Comparison of ENCODE assay signal across 18 cellular contexts in the genomic region with DNA sequence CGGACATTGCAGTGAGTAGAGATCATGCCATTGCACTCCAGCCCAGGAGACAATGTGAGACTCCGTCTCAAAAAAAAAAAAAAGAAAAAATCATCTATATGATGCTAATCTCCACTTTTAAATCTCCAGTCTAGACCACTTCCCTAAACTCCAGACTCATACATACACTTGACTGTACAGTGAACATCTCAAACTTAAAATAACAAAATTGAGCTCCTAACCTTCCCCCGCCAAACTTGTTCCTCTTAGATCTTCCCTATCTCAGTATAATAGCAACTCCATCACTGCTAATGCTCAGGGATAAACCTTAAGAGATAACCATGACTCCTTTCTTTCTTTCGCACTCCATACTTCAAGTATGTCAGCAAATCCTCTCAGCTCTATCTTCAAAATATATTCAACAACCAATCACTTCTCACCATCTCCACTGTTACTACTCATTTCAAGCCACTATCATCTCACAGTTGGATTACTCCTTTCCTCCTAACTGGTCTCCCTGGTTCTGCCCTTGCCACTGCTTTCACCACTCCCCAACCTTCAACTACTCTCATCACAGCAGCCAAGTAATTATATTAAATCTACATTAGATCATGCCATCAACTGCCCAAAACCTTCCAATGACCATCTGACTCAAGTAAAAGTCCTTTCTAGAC. TPM values are rescaled to one million over a fixed set of nuclear protein-coding genes. Genes with fewer than 3 reads are reported as not detected.
DNase-seq lines count a peak whose midpoint lies in the region; ATAC-seq and TF ChIP-seq lines count a peak whose summit lies in the region.
"Had no signal": no experiment of that assay in that cellular context is flagged by ENCODE, and none has a peak within 500 bp of the region (broad histone marks: within the 10 kb centered on the region; RNA-seq: fewer than 3 reads in every experiment).

No MANE protein-coding gene starts in this region.

- intact Hi-C loops in activated CD8-positive, alpha-beta T cell treated with anti-CD3 and anti-CD28 coated beads for 36 hours (cut with micrococcal nuclease), result no loop called here

- no peaks in the 10 kb centered on the region for H3F3A ChIP-seq in smooth muscle cell (ENCODE audit: low read depth)
- H3F3A ChIP-seq in neural progenitor cell (ENCODE audit: low read depth), result no peaks in the 10 kb centered on the region

- no peaks in the 10 kb centered on the region for H3K27me3 Mint-ChIP-seq in activated T-cell treated with anti-CD3 and anti-CD28 coated beads, Interleukin-2, amount 50 U/mL, for 4 hours (ENCODE audit: low read depth)
- no peaks in the 10 kb centered on the region for H3K27me3 Mint-ChIP-seq in activated CD8-positive, alpha-beta T cell treated with anti-CD3 and anti-CD28 coated beads for 36 hours
- peaks cover 4% of the 10 kb centered on the region for H3K27me3 Mint-ChIP-seq in neural progenitor cell (ENCODE audit: insufficient read depth, low read depth)

- no peak overlapping the region for H3K4me3 Mint-ChIP-seq in activated T-cell treated with anti-CD3 and anti-CD28 coated beads, Interleukin-2, amount 50 U/mL, for 4 hours
- H3K4me3 Mint-ChIP-seq in activated CD8-positive, alpha-beta T cell treated with anti-CD3 and anti-CD28 coated beads for 36 hours, result no peak overlapping the region
- H3K4me3 Mint-ChIP-seq in neural progenitor cell, result no peak overlapping the region
- H3K4me3 Mint-ChIP-seq: activated naive CD4-positive, alpha-beta T cell treated with anti-CD3 and anti-CD28 coated beads for 36 hours had no signal

- H3K27me3 ChIP-seq in smooth muscle cell (ENCODE audit: low read depth) (no peaks in the 10 kb centered on the region), neural progenitor cell (no peaks in the 10 kb centered on the region)
- H3K27me3 ChIP-seq: brain microvascular endothelial cell, left lung, testis had no signal

- WGBS in smooth muscle cell (ENCODE audit: low lambda C conversion rate), result 76% methylated on average over 4 of the region's 4 CpGs

- H2AFZ ChIP-seq in smooth muscle cell (ENCODE audit: low read depth) (no peak overlapping the region), neural progenitor cell (replicated peaks) (no peak overlapping the region)

- H3K4me3 ChIP-seq in NB4 (ENCODE audit: low read depth, low read length) (no peak overlapping the region), smooth muscle cell (no peak overlapping the region), neural progenitor cell (no peak overlapping the region)
- H3K4me3 ChIP-seq: left lung, testis had no signal

- no peaks in the 10 kb centered on the region for H3K9me3 ChIP-seq in smooth muscle cell (replicated peaks; ENCODE audit: low read depth)
- H3K9me3 ChIP-seq in neural progenitor cell (ENCODE audit: low read depth), result no peaks in the 10 kb centered on the region
- H3K9me3 ChIP-seq: left lung, testis had no signal

- H3K4me1 ChIP-seq in smooth muscle cell (ENCODE audit: low read depth), result no peaks in the 10 kb centered on the region
- no peaks in the 10 kb centered on the region for H3K4me1 ChIP-seq in neural progenitor cell
- H3K4me1 ChIP-seq: testis had no signal

- TF ChIP-seq CTCF in NB4 (IDR thresholded peaks at IDR 0.05; ENCODE audit: low read depth, low read length) (no peak), smooth muscle cell (IDR thresholded peaks at IDR 0.05; ENCODE audit: borderline replicate concordance, insufficient read depth, poor library complexity, severe bottlenecking) (no peak), neural progenitor cell (IDR thresholded peaks at IDR 0.05) (no peak)
- TF ChIP-seq CTCF in activated CD8-positive, alpha-beta T cell treated with anti-CD3 and anti-CD28 coated beads for 36 hours (IDR thresholded peaks at IDR 0.05), result no peak

- POLR2A ChIA-PET in activated CD8-positive, alpha-beta T cell treated with anti-CD3 and anti-CD28 coated beads for 36 hours (lab: Charles Lee), result interaction anchor here (0.5 to 2.0 kb wide), 5 partner anchors 8 to 26 kb away, joined by 3 to 7 read pairs (median 3); no protein-coding TSS in a partner anchor

- H4K20me1 ChIP-seq in smooth muscle cell (ENCODE audit: low read depth) (peaks cover 79% of the 10 kb centered on the region), neural progenitor cell (ENCODE audit: low read depth) (peaks cover 23% of the 10 kb centered on the region)

- peaks cover 49% of the 10 kb centered on the region for H3K4me1 Mint-ChIP-seq in activated T-cell treated with anti-CD3 and anti-CD28 coated beads, Interleukin-2, amount 50 U/mL, for 4 hours (ENCODE audit: low read depth)
- peaks cover 40% of the 10 kb centered on the region for H3K4me1 Mint-ChIP-seq in activated CD8-positive, alpha-beta T cell treated with anti-CD3 and anti-CD28 coated beads for 36 hours (ENCODE audit: low read depth)
- no peaks in the 10 kb centered on the region for H3K4me1 Mint-ChIP-seq in neural progenitor cell

- peak; percentile 41 to 55 for ATAC-seq in activated T-cell treated with anti-CD3 and anti-CD28 coated beads, Interleukin-2, amount 50 U/mL, for 4 hours
- peak; percentile 51 for ATAC-seq in activated CD8-positive, alpha-beta T cell treated with anti-CD3 and anti-CD28 coated beads for 36 hours
- no peak for ATAC-seq in HG03342 (IDR thresholded peaks at IDR 0.05; ENCODE audit: unreplicated experiment)
- ATAC-seq: left lung had no signal

- no peaks in the 10 kb centered on the region for H3K9me3 Mint-ChIP-seq in activated T-cell treated with anti-CD3 and anti-CD28 coated beads, Interleukin-2, amount 50 U/mL, for 4 hours
- no peaks in the 10 kb centered on the region for H3K9me3 Mint-ChIP-seq in activated CD8-positive, alpha-beta T cell treated with anti-CD3 and anti-CD28 coated beads for 36 hours
- peaks cover 2% of the 10 kb centered on the region for H3K9me3 Mint-ChIP-seq in neural progenitor cell
- H3K9me3 Mint-ChIP-seq: activated naive CD4-positive, alpha-beta T cell treated with anti-CD3 and anti-CD28 coated beads for 36 hours had no signal

- DNase-seq in activated T-cell treated with anti-CD3 and anti-CD28 coated beads, Interleukin-2, amount 50 U/mL, for 4 hours, result no peak
- DNase-seq in activated T-cell treated with anti-CD3 and anti-CD28 coated beads for 4 hours (no peak), NB4 (ENCODE audit: low read depth) (peak; percentile 50), smooth muscle cell (lab: John Stamatoyannopoulos, UW; ENCODE audit: unreplicated experiment) (no peak), COLO668 (lab: John Stamatoyannopoulos, UW; ENCODE audit: unreplicated experiment) (no peak), neural progenitor cell (ENCODE audit: low spot score) (no peak)
- DNase-seq in activated CD8-positive, alpha-beta T cell treated with anti-CD3 and anti-CD28 coated beads for 36 hours, result no peak
- DNase-seq: ACHN; activated CD4-positive, alpha-beta T cell treated with anti-CD3 and anti-CD28 coated beads, Interleukin-2, amount 50 U/mL, for 1 hour; activated naive CD4-positive, alpha-beta T cell treated with anti-CD3 and anti-CD28 coated beads for 36 hours; brain microvascular endothelial cell; Calu3; left lung; NCI-H2081; NCI-H526; RPMI8226; testis had no signal

- peaks cover 8% of the 10 kb centered on the region for H3K36me3 Mint-ChIP-seq in activated T-cell treated with anti-CD3 and anti-CD28 coated beads, Interleukin-2, amount 50 U/mL, for 4 hours (ENCODE audit: insufficient read depth)
- H3K36me3 Mint-ChIP-seq in activated CD8-positive, alpha-beta T cell treated with anti-CD3 and anti-CD28 coated beads for 36 hours (ENCODE audit: low read depth), result peaks cover 8% of the 10 kb centered on the region
- H3K36me3 Mint-ChIP-seq in neural progenitor cell, result peaks cover 11% of the 10 kb centered on the region

- TF ChIP-seq POLR2A in NB4 (IDR thresholded peaks at IDR 0.05; ENCODE audit: extremely low read depth, insufficient read length), result no peak

- H3K9ac ChIP-seq in smooth muscle cell (ENCODE audit: low read depth) (no peak overlapping the region), neural progenitor cell (no peak overlapping the region)

- H3K4me2 ChIP-seq in smooth muscle cell (no peak overlapping the region), neural progenitor cell (no peak overlapping the region)

- H3K79me2 ChIP-seq in smooth muscle cell (ENCODE audit: low read depth) (peaks cover 96% of the 10 kb centered on the region), neural progenitor cell (ENCODE audit: low read depth) (peaks cover 100% of the 10 kb centered on the region)

- H3K27ac ChIP-seq in smooth muscle cell (ENCODE audit: low read depth) (peak overlapping the region; percentile 63), neural progenitor cell (no peak overlapping the region)
- H3K27ac ChIP-seq: brain microvascular endothelial cell, left lung, testis had no signal

- H3K36me3 ChIP-seq in smooth muscle cell (ENCODE audit: low read depth) (no peaks in the 10 kb centered on the region), neural progenitor cell (no peaks in the 10 kb centered on the region)
- H3K36me3 ChIP-seq: brain microvascular endothelial cell, left lung had no signal

- H3K27ac Mint-ChIP-seq in activated CD8-positive, alpha-beta T cell treated with anti-CD3 and anti-CD28 coated beads for 36 hours, result peak overlapping the region; percentile 11
- no peak overlapping the region for H3K27ac Mint-ChIP-seq in neural progenitor cell
- H3K27ac Mint-ChIP-seq: activated naive CD4-positive, alpha-beta T cell treated with anti-CD3 and anti-CD28 coated beads for 36 hours had no signal

- CTCF ChIA-PET in activated CD8-positive, alpha-beta T cell treated with anti-CD3 and anti-CD28 coated beads for 36 hours (lab: Charles Lee), result interaction anchor here (1.1 kb wide), 1 partner anchor 10 kb away, joined by 3 read pairs; no protein-coding TSS in a partner anchor

RNA-seq across cellular contexts. Expression of gene MEMO1, which starts 12.0 kb away (rescaled TPM):
- 10 to 100 TPM; 71.1 to 75.3 (median 73.6) TPM for total RNA-seq in activated T-cell treated with anti-CD3 and anti-CD28 coated beads, Interleukin-2, amount 50 U/mL, for 4 hours
- total RNA-seq in activated CD8-positive, alpha-beta T cell treated with anti-CD3 and anti-CD28 coated beads for 36 hours, result 10 to 100 TPM; 46.5 to 46.9 TPM
- total RNA-seq in smooth muscle cell (33.4 and 52.6 TPM in 2 replicates), neural progenitor cell (ENCODE audit: low replicate concordance) (25.8 and 47.4 TPM in 2 replicates)
- 32.2 and 38.2 TPM in 2 replicates for polyA plus RNA-seq in smooth muscle cell

RNA-seq across cellular contexts. Expression of gene DPY30, which starts 40.7 kb away (rescaled TPM):
- total RNA-seq in activated T-cell treated with anti-CD3 and anti-CD28 coated beads, Interleukin-2, amount 50 U/mL, for 4 hours, result 10 to 100 TPM; 65.0 to 70.0 (median 66.1) TPM
- total RNA-seq in activated CD8-positive, alpha-beta T cell treated with anti-CD3 and anti-CD28 coated beads for 36 hours, result 10 to 100 TPM; 68.5 to 68.8 TPM
- total RNA-seq in smooth muscle cell (96.5 and 97.4 TPM in 2 replicates), neural progenitor cell (ENCODE audit: low replicate concordance) (110 and 199 TPM in 2 replicates)
- polyA plus RNA-seq in smooth muscle cell, result 103 and 123 TPM in 2 replicates
